8 cellular contexts compared by ENCODE assay signal in genomic region chr19:48899781-48900476, GRCh38. TPM values are rescaled to one million over a fixed set of nuclear protein-coding genes. Genes with fewer than 3 reads are reported as not detected.
DNase-seq lines count a peak whose midpoint lies in the region; ATAC-seq and TF ChIP-seq lines count a peak whose summit lies in the region.

Gene NUCB1 (plus strand): TSS chr19:48900312. CDS start chr19:48900797, 485 bp downstream.

- peak; percentile 96 to 99 (median 98) for DNase-seq in CD4-positive, alpha-beta T cell
- DNase-seq in HT1080 (ENCODE audit: low read depth) (peak; percentile 99), NOMO-1 treated with DMSO at 0.1 percent for 48 hours (lab: John Stamatoyannopoulos, UW; ENCODE audit: unreplicated experiment) (peak; percentile 96), medulla oblongata (ENCODE audit: extremely low spot score) (peak; percentile 100)
- peak; percentile 98 for DNase-seq in activated CD8-positive, alpha-beta memory T cell treated with anti-CD3 and anti-CD28 coated beads for 4 hours (ENCODE audit: low read depth in 2 of 2)
- DNase-seq in effector memory CD8-positive, alpha-beta T cell, result peak; percentile 96 to 98 (median 98)
- peak; percentile 98 for DNase-seq in stimulated activated CD8-positive, alpha-beta memory T cell treated with anti-CD3 and anti-CD28 coated beads, Interleukin-12 subunit alpha, Interleukin-12 subunit beta, amount 100 ng/mL, for 1 hour (ENCODE audit: low read depth)

- CTCF ChIA-PET in CD4-positive, alpha-beta T cell (lab: Charles Lee), result interaction anchor here (0.6 to 2.6 kb wide), 7 partner anchors 26 to 263 kb away, joined by 3 to 13 read pairs (median 3); partner anchors contain the start of genes DBP, GYS1 and RUVBL2

- POLR2A ChIA-PET in CD4-positive, alpha-beta T cell (lab: Charles Lee), result interaction anchor here (1.0 to 3.2 kb wide), 9 partner anchors 19 to 94 kb away, joined by 3 to 55 read pairs (median 5); partner anchors contain the start of genes DHDH, FTL, GYS1 and PPP1R15A

- peaks cover 35% of the 10 kb centered on the region for H3K36me3 Mint-ChIP-seq in CD4-positive, alpha-beta T cell (ENCODE audit: low read depth)
- H3K36me3 Mint-ChIP-seq in effector memory CD8-positive, alpha-beta T cell (ENCODE audit: insufficient read depth), result peaks cover 12% of the 10 kb centered on the region

- peaks cover 37% of the 10 kb centered on the region for H3K4me1 Mint-ChIP-seq in CD4-positive, alpha-beta T cell (ENCODE audit: low read depth)
- H3K4me1 Mint-ChIP-seq in effector memory CD8-positive, alpha-beta T cell (ENCODE audit: low read depth in 2 of 2), result peaks cover 20 to 31% of the 10 kb centered on the region in 2 donors

- H3K4me3 Mint-ChIP-seq in CD4-positive, alpha-beta T cell, result peak within 1 kb of the TSS; percentile 95
- H3K4me3 Mint-ChIP-seq in effector memory CD8-positive, alpha-beta T cell, result peak within 1 kb of the TSS; percentile 96 to 99

- intact Hi-C loops in CD4-positive, alpha-beta T cell (cut with DNase I, micrococcal nuclease), result loop anchor here (1.0 to 5.0 kb wide), 5 partner anchors 21 to 65 kb away; partner anchors contain the start of genes DHDH (in 1 of the 2) and FTL (in 1 of the 2)

- no peaks in the 10 kb centered on the region for H3K9me3 Mint-ChIP-seq in CD4-positive, alpha-beta T cell
- H3K9me3 Mint-ChIP-seq in effector memory CD8-positive, alpha-beta T cell, result no peaks in the 10 kb centered on the region

- peaks cover 6% of the 10 kb centered on the region for H3K27me3 Mint-ChIP-seq in CD4-positive, alpha-beta T cell
- H3K27me3 Mint-ChIP-seq in effector memory CD8-positive, alpha-beta T cell, result peaks cover 15 to 19% of the 10 kb centered on the region in 2 donors

- H3K27ac Mint-ChIP-seq in CD4-positive, alpha-beta T cell, result peak within 1 kb of the TSS; percentile 88
- H3K27ac Mint-ChIP-seq in effector memory CD8-positive, alpha-beta T cell, result peak within 1 kb of the TSS; percentile 93 to 95

- peak within 1 kb of the TSS; percentile 72 for H3K27ac ChIP-seq in CD4-positive, alpha-beta T cell (ENCODE audit: low read depth, low read length)

- TF ChIP-seq CTCF in CD4-positive, alpha-beta T cell (IDR thresholded peaks at IDR 0.05), result no peak

- no peaks in the 10 kb centered on the region for H3K9me3 ChIP-seq in CD4-positive, alpha-beta T cell (ENCODE audit: control insufficient read depth, low read length)

- ATAC-seq in CD4-positive, alpha-beta T cell (ENCODE audit: poor library complexity), result peak; percentile 93
- peak; percentile 89 for ATAC-seq in GM19463 (IDR thresholded peaks at IDR 0.05; ENCODE audit: unreplicated experiment)
- peak; percentile 98 for ATAC-seq in effector memory CD8-positive, alpha-beta T cell (replicated peaks)

- H3K27me3 ChIP-seq in CD4-positive, alpha-beta T cell (ENCODE audit: control insufficient read depth, insufficient read depth, low read length), result peaks cover 3% of the 10 kb centered on the region

RNA-seq across cellular contexts. Expression of gene NUCB1, which starts in this region (rescaled TPM):
- total RNA-seq in CD4-positive, alpha-beta T cell, result 10 to 100 TPM; 73.7 to 77.0 TPM
- total RNA-seq in HT1080 (2014; rRNA removed; shearing (Covaris generic)), result 107 and 146 TPM in 2 replicates
- 209 and 210 TPM in 2 replicates for polyA plus RNA-seq in HT1080 (2015; cell fraction: cytosol; rRNA removed)
- 362 and 376 TPM in 2 replicates for polyA plus RNA-seq in HT1080 (2015; cell fraction: nucleus; rRNA removed)

Comparison
In these comparisons a context has a peak if more than half of its experiments do, and no peak if none do; other contexts are left out.
1. Peak in every context shown above with its lines: DNase-seq, ATAC-seq and H3K27ac ChIP-seq.